Comparison of ENCODE assay signal across 8 cellular contexts in the genomic region with DNA sequence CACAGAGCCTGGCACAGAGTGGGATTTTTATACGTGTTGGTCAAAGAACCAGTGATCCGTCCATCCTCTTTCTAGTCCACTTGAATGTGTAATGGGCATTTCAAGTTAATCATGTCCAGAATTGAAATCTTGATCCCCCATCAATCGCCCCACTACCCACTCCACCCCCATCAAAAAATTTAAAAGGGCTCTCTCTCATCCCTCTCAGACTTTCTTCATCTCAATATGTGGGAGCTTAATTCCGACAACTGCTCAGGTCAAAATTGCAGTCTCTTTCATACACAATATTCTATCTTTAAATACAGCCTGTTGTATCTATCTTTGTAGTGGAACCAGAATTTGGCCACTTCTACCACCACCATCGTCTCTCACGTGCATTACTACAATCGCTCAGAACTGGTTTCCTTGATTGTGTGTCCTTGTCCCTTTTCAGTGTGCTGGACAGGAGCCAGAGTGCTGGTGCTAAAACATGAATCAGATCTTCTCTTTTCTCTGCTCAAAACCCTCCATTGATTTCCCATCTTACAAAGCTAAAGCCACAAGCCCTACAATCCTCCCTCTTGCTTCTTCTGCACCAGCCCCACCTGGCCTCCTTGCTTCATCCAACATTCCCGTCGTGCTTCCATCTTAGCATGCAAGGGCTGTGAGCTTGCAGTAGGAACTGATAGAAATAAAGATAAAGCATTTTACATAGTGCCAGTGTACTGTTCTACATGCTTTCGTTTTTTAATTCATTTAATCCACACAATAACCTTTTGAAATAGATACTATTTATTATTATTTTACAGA. TPM values are rescaled to one million over a fixed set of nuclear protein-coding genes. Genes with fewer than 3 reads are reported as not detected.
DNase-seq lines count a peak whose midpoint lies in the region; ATAC-seq, FAIRE-seq and TF ChIP-seq lines count a peak whose summit lies in the region.

No MANE protein-coding gene starts in this region.

- H3K56ac ChIP-seq in IMR-90 (ENCODE audit: extremely low read depth, insufficient read depth, low read length), result no peak overlapping the region

- H3K9me3 Mint-ChIP-seq in natural killer cell, result no peaks in the 10 kb centered on the region

- peaks cover 16 to 18% of the 10 kb centered on the region in 2 donors for H3K4me1 Mint-ChIP-seq in natural killer cell

- in situ Hi-C loops in IMR-90 (cut with MboI; ENCODE audit: low sequenced_read_pairs), result no loop called here
- in situ Hi-C loops in K562 (cut with MboI), result no loop called here

- CTCF ChIA-PET in IMR-90 (lab: Yijun Ruan, JAX), result interaction anchor here (1.1 to 1.3 kb wide), 3 partner anchors 9 to 82 kb away, joined by 3 to 5 read pairs (median 4); partner anchors contain the start of gene CCNI2
- CTCF ChIA-PET in K562 (lab: Yijun Ruan, JAX; ENCODE audit: low intra/inter-chr PET ratio), result no interaction called here

- peak overlapping the region; percentile 87 for H3K4me3 ChIP-seq in BE2C (ENCODE audit: low read depth, low read length)
- H3K4me3 ChIP-seq in IMR-90 (ENCODE audit: insufficient read depth, low read depth, low read length), result peak overlapping the region; percentile 84; the same call in 1 of the 2 replicates
- peak overlapping the region; percentile 84 for H3K4me3 ChIP-seq in K562

- H2BK20ac ChIP-seq in IMR-90 (ENCODE audit: low read depth, low read length), result no peak overlapping the region

- no peak overlapping the region for H3K18ac ChIP-seq in IMR-90 (ENCODE audit: low read depth, low read length)

- 90% methylated on average over 4 of the region's 10 CpGs; no CpG with 5 or more reads in 1 of the 2 experiments for WGBS in IMR-90 (ENCODE audit: extremely low coverage in 2 of 2, insufficient read length in 1 of 2), 2 experiments
- 19% methylated on average over 10 of the region's 10 CpGs for WGBS in K562 (ENCODE audit: insufficient coverage, low coverage, missing lambda C conversion rate)

- no peak overlapping the region for H2AK9ac ChIP-seq in IMR-90 (replicated peaks; ENCODE audit: low read depth, low read length, poor library complexity)

- H3K14ac ChIP-seq in IMR-90 (replicated peaks; ENCODE audit: low read depth, low read length), result 0 out of 2 replicates have a peak overlapping the region, but pooled peaks have one; percentile 31

- DNase-seq in BE2C, result no peak
- DNase-seq in IMR-90, result no peak
- peak in 1 of 4 experiments; percentile 23 for DNase-seq in K562 (ENCODE audit: extremely low read depth in 1 of 4, low spot score in 3 of 4)
- DNase-seq in natural killer cell, result no peak
- DNase-seq in NCI-H510A (lab: John Stamatoyannopoulos, UW), result no peak
- no peak for DNase-seq in stimulated activated CD4-positive, alpha-beta T cell treated with anti-CD3 and anti-CD28 coated beads, Interleukin-15, amount 100 ng/mL, for 24 hours
- DNase-seq in H4 (ENCODE audit: low spot score), result no peak

- H4K8ac ChIP-seq in IMR-90 (ENCODE audit: low read depth in 2 of 2, low read length in 2 of 2), result peak overlapping the region; percentile 61 to 86

- peak overlapping the region; percentile 83 to 90 for H3K27ac Mint-ChIP-seq in natural killer cell

- H3K4me3 Mint-ChIP-seq in natural killer cell, result peak overlapping the region; percentile 95

- H3K27me3 ChIP-seq in BE2C (no peaks in the 10 kb centered on the region), IMR-90 (ENCODE audit: control insufficient read depth, insufficient read depth, low read length) (no peaks in the 10 kb centered on the region; the same call in 1 of the 2 replicates), K562 (ENCODE audit: control insufficient read depth in 2 of 2, insufficient read depth in 2 of 2, low read length in 2 of 2) (no peaks in the 10 kb centered on the region)

- BruUV-seq in IMR-90 (replicated peaks; lab: Mats Ljungman, UMichigan), result no TSS peak
- BruUV-seq in K562 (replicated peaks; lab: Mats Ljungman, UMichigan), result no TSS peak

- no peaks in the 10 kb centered on the region for H4K20me1 ChIP-seq in IMR-90 (ENCODE audit: insufficient read depth, low read length)
- H4K20me1 ChIP-seq in K562 (replicated peaks; ENCODE audit: control insufficient read depth, insufficient read depth, low read length), result no peaks in the 10 kb centered on the region

- FAIRE-seq in K562 (lab: Jason Lieb, UNC), result no peak

- peaks cover 4% of the 10 kb centered on the region for H3K4me1 ChIP-seq in BE2C
- H3K4me1 ChIP-seq in IMR-90 (ENCODE audit: control insufficient read depth, insufficient read depth, low read length), result no peaks in the 10 kb centered on the region
- H3K4me1 ChIP-seq in K562 (replicated peaks in 1 of 2; ENCODE audit: control insufficient read depth in 2 of 2, insufficient read depth in 2 of 2, low read length in 2 of 2), result peaks cover 10 to 16% of the 10 kb centered on the region in 2 experiments; a peak in 4 of 5 replicates

- ATAC-seq in IMR-90 (ENCODE audit: low read depth) (no peak), K562 (no peak), natural killer cell (no peak), GM18517 (IDR thresholded peaks at IDR 0.05; ENCODE audit: unreplicated experiment) (no peak)

- H3K4me2 ChIP-seq in IMR-90 (ENCODE audit: low read depth, low read length) (peak overlapping the region; percentile 70; the same call in 1 of the 2 replicates), K562 (ENCODE audit: insufficient read depth, low read length) (peak overlapping the region; percentile 86)

- dilution Hi-C loops in IMR-90 (cut with HindIII; ENCODE audit: low sequenced_read_pairs, unreplicated experiment), result no loop called here

- H3K4ac ChIP-seq in IMR-90 (ENCODE audit: low read depth, low read length), result no peak overlapping the region

- no peak overlapping the region for H2BK15ac ChIP-seq in IMR-90 (ENCODE audit: low read depth, low read length)

- H2AFZ ChIP-seq in IMR-90 (replicated peaks; ENCODE audit: low read length, poor library complexity) (peak overlapping the region; percentile 96), K562 (ENCODE audit: low read depth, low read length) (peak overlapping the region; percentile 95)

- peaks cover 19 to 28% of the 10 kb centered on the region in 2 donors for H3K27me3 Mint-ChIP-seq in natural killer cell (ENCODE audit: low read depth in 2 of 2)

- TF ChIP-seq POLR2A in IMR-90 (IDR thresholded peaks at IDR 0.05; ENCODE audit: low read depth, low read length), result no peak
- TF ChIP-seq POLR2A in K562 (conservative IDR thresholded peaks at IDR 0.05), result no peak

- H3K27ac ChIP-seq in IMR-90 (ENCODE audit: insufficient read depth, low read length) (no peak overlapping the region), K562 (ENCODE audit: extremely low read depth, low read depth, low read length) (no peak overlapping the region; the same call in 2 of the 3 replicates)

- H3K36me3 ChIP-seq in BE2C, result no peaks in the 10 kb centered on the region
- H3K36me3 ChIP-seq in IMR-90 (ENCODE audit: control insufficient read depth, insufficient read depth, low read length), result peaks cover 2% of the 10 kb centered on the region; the same call in 1 of the 2 replicates
- no peaks in the 10 kb centered on the region for H3K36me3 ChIP-seq in K562 (ENCODE audit: control insufficient read depth, insufficient read depth, low read length)

- H4K5ac ChIP-seq in IMR-90 (ENCODE audit: low read depth, low read length), result peak overlapping the region; percentile 18; the same call in 1 of the 2 replicates

- H3K36me3 Mint-ChIP-seq in natural killer cell, result no peaks in the 10 kb centered on the region

- no peak overlapping the region for H2BK5ac ChIP-seq in IMR-90 (ENCODE audit: low read depth, low read length, poor library complexity, severe bottlenecking)

- no peak for TF ChIP-seq RAD21 in IMR-90 (IDR thresholded peaks at IDR 0.05; ENCODE audit: low read length)
- no peak for TF ChIP-seq RAD21 in K562 (CRISPR knock-in tag; conservative IDR thresholded peaks at IDR 0.05 in 1 of 2, IDR thresholded peaks at IDR 0.05 in 1 of 2)

- no peak overlapping the region; the same call in 1 of the 2 replicates for H4K91ac ChIP-seq in IMR-90 (ENCODE audit: insufficient read depth, low read depth, low read length)

- H3K9ac ChIP-seq in IMR-90 (ENCODE audit: low read depth, low read length), result peak overlapping the region; percentile 9; the same call in 1 of the 2 replicates
- peak overlapping the region in 1 of 2 experiments; percentile 43; a peak in 2 of 4 replicates for H3K9ac ChIP-seq in K562 (ENCODE audit: insufficient read depth in 1 of 2, low read depth in 2 of 2, low read length in 2 of 2)

- no peaks in the 10 kb centered on the region for H3K79me2 ChIP-seq in K562 (ENCODE audit: control insufficient read depth, insufficient read depth, low read length)

- intact Hi-C loops in IMR-90 (cut with micrococcal nuclease) (no loop called here), K562 (cut with micrococcal nuclease) (loop anchor here (5.0 kb wide), 1 partner anchor 76 kb away; no protein-coding TSS in a partner anchor), natural killer cell (cut with micrococcal nuclease) (no loop called here)

- TF ChIP-seq EP300 in K562 (IDR thresholded peaks at IDR 0.05; ENCODE audit: low read length), result no peak

- H3K9me1 ChIP-seq in IMR-90 (ENCODE audit: insufficient read depth, low read length) (0 out of 2 replicates have a peak, but pooled peaks cover 5% of the 10 kb centered on the region), K562 (ENCODE audit: control insufficient read depth, insufficient read depth, low read length) (no peaks in the 10 kb centered on the region)

- H3K23ac ChIP-seq in IMR-90 (ENCODE audit: low read depth, low read length), result no peak overlapping the region

- H2AK5ac ChIP-seq in IMR-90 (ENCODE audit: low read depth, low read length), result no peak overlapping the region

- TF ChIP-seq CTCF in BE2C (IDR thresholded peaks at IDR 0.05; ENCODE audit: low read depth, low read length) (no peak), IMR-90 (conservative IDR thresholded peaks at IDR 0.05; ENCODE audit: low read depth, low read length) (no peak), K562 (IDR thresholded peaks at IDR 0.05 in 2 of 3, conservative IDR thresholded peaks at IDR 0.05 in 1 of 3; ENCODE audit: insufficient read depth in 2 of 3, low read depth in 1 of 3, low read length in 3 of 3) (no peak), natural killer cell (IDR thresholded peaks at IDR 0.05) (no peak)

- H3K9me3 ChIP-seq in BE2C, result no peaks in the 10 kb centered on the region; the same call in 1 of the 2 replicates
- H3K9me3 ChIP-seq in IMR-90 (ENCODE audit: control insufficient read depth, insufficient read depth, low read length), result peaks cover 5% of the 10 kb centered on the region; the same call in 1 of the 2 replicates
- no peaks in the 10 kb centered on the region for H3K9me3 ChIP-seq in K562 (replicated peaks; ENCODE audit: control insufficient read depth, insufficient read depth, low read depth, low read length)

- H2BK120ac ChIP-seq in IMR-90 (ENCODE audit: low read depth, low read length), result no peak overlapping the region

- H3K79me1 ChIP-seq in IMR-90 (ENCODE audit: low read depth in 1 of 2, low read length in 2 of 2), result peaks cover 12 to 13% of the 10 kb centered on the region in 2 experiments; a peak in 3 of 4 replicates

- POLR2A ChIA-PET in IMR-90 (lab: Charles Lee; ENCODE audit: unreplicated experiment) (interaction anchor here (0.7 kb wide), 1 partner anchor 8 kb away, joined by 3 read pairs; no protein-coding TSS in a partner anchor), K562 (lab: Yijun Ruan, JAX) (interaction anchor here (0.6 to 2.7 kb wide), 13 partner anchors 9 to 91 kb away, joined by 3 to 20 read pairs (median 3); partner anchors contain the start of gene CCNI2)

RNA-seq across cellular contexts. Expression of gene KIF3A, which starts 0.8 kb away (rescaled TPM):
- 5.9 TPM for polyA plus RNA-seq in BE2C (2012; ENCODE audit: insufficient read depth, insufficient read length, low read depth)
- total RNA-seq in IMR-90 (2012; rRNA removed) (4.3 and 9.4 TPM in 2 replicates), K562 (2014; rRNA removed) (2.6 and 4.1 TPM in 2 replicates), K562 (2014; rRNA removed; fragmentation: Illumina TruSeq; extraction: Trizol) (7.2 and 8.3 TPM in 2 replicates), K562 (2015; rRNA removed; fragmentation: Illumina TruSeq; extraction: Trizol) (7.6 and 9.4 TPM in 2 replicates), K562 (2021) (5.1 and 7.1 TPM in 2 replicates), natural killer cell (10 to 100 TPM; 13.6 to 19.2 (median 18.6) TPM)
- polyA plus RNA-seq in IMR-90 (2012; rRNA removed) (3.4 and 4.5 TPM in 2 replicates), K562 (2011; rRNA removed) (3.5 and 5.3 TPM in 2 replicates), K562 (2014; fragmentation: Illumina TruSeq; extraction: Trizol) (4.5 and 6.0 TPM in 2 replicates), K562 (2014; fragmentation: Nextera tagmentation; extraction: Ambion mirVana) (1 to 10 TPM; 1.5 TPM), K562 (2014; rRNA removed) (5.4 and 7.8 TPM in 2 replicates)
- polyA plus RNA-seq in IMR-90 (2012; cell fraction: cytosol; rRNA removed), result 0.64 and 1.4 TPM in 2 replicates
- polyA plus RNA-seq in IMR-90 (2012; cell fraction: nucleus; rRNA removed; ENCODE audit: low replicate concordance), result 1.8 and 7.0 TPM in 2 replicates
- 4.8 and 16.7 TPM in 2 replicates for total RNA-seq in K562 (2011; cell fraction: chromatin; rRNA removed; ENCODE audit: low replicate concordance)
- 1.2 and 3.0 TPM in 2 replicates for total RNA-seq in K562 (2011; cell fraction: nucleolus; rRNA removed)
- total RNA-seq in K562 (2011; cell fraction: nucleoplasm; rRNA removed), result 2.9 and 6.9 TPM in 2 replicates
- polyA plus RNA-seq in K562 (2011; cell fraction: cytosol; rRNA removed), result 0.97 and 1.3 TPM in 2 replicates
- 2.2 and 2.6 TPM in 2 replicates for polyA plus RNA-seq in K562 (2011; cell fraction: nucleus; rRNA removed)
- polyA plus RNA-seq in K562 (2012), result 1.8 and 3.3 TPM in 2 replicates
- polyA minus RNA-seq in K562 (2011; rRNA and poly(A)+ RNA removed), result 9.3 and 10.6 TPM in 2 replicates
- 1.9 and 4.0 TPM in 2 replicates for polyA minus RNA-seq in K562 (2011; cell fraction: cytosol; rRNA and poly(A)+ RNA removed)
- 3.6 and 4.4 TPM in 2 replicates for polyA minus RNA-seq in K562 (2011; cell fraction: nucleus; rRNA and poly(A)+ RNA removed)
- total RNA-seq in H4 (2014; rRNA removed; shearing (Covaris generic)), result 4.8 and 7.1 TPM in 2 replicates

RNA-seq across cellular contexts. Expression of gene CCNI2, which starts 9.1 kb away (rescaled TPM):
- 3.1 TPM for polyA plus RNA-seq in BE2C (2012; ENCODE audit: insufficient read depth, insufficient read length, low read depth)
- total RNA-seq in IMR-90 (2012; rRNA removed) (not detected in 2 replicates), K562 (2014; rRNA removed) (0.05 TPM in 1 of 2 replicates, not detected in the other), K562 (2014; rRNA removed; fragmentation: Illumina TruSeq; extraction: Trizol) (not detected in 2 replicates), K562 (2015; rRNA removed; fragmentation: Illumina TruSeq; extraction: Trizol) (not detected in 2 replicates), K562 (2021) (0.18 TPM in 1 of 2 replicates, not detected in the other), natural killer cell (1 to 10 TPM in 1 of 3 donors, under 1 TPM in 1, not detected in 1; 0.23 to 1.5 TPM)
- polyA plus RNA-seq in IMR-90 (2012; rRNA removed) (not detected in 2 replicates), K562 (2011; rRNA removed) (0.05 and 0.06 TPM in 2 replicates), K562 (2014; fragmentation: Illumina TruSeq; extraction: Trizol) (0.06 TPM in 1 of 2 replicates, not detected in the other), K562 (2014; fragmentation: Nextera tagmentation; extraction: Ambion mirVana) (1 to 10 TPM; 1.6 to 1.7 TPM), K562 (2014; rRNA removed) (not detected in 2 replicates)
- 0.01 TPM in 1 of 2 replicates, not detected in the other for polyA plus RNA-seq in IMR-90 (2012; cell fraction: cytosol; rRNA removed)
- 0.05 TPM in 1 of 2 replicates, not detected in the other for polyA plus RNA-seq in IMR-90 (2012; cell fraction: nucleus; rRNA removed; ENCODE audit: low replicate concordance)
- total RNA-seq in K562 (2011; cell fraction: chromatin; rRNA removed; ENCODE audit: low replicate concordance), result not detected in 2 replicates
- not detected in 2 replicates for total RNA-seq in K562 (2011; cell fraction: nucleolus; rRNA removed)
- total RNA-seq in K562 (2011; cell fraction: nucleoplasm; rRNA removed), result 0.23 TPM in 1 of 2 replicates, not detected in the other
- 0.06 and 0.13 TPM in 2 replicates for polyA plus RNA-seq in K562 (2011; cell fraction: cytosol; rRNA removed)
- polyA plus RNA-seq in K562 (2011; cell fraction: nucleus; rRNA removed), result 0.36 and 1.1 TPM in 2 replicates
- polyA plus RNA-seq in K562 (2012), result 1.4 and 11.1 TPM in 2 replicates
- not detected in 2 replicates for polyA minus RNA-seq in K562 (2011; rRNA and poly(A)+ RNA removed)
- polyA minus RNA-seq in K562 (2011; cell fraction: cytosol; rRNA and poly(A)+ RNA removed), result not detected in 2 replicates
- polyA minus RNA-seq in K562 (2011; cell fraction: nucleus; rRNA and poly(A)+ RNA removed), result 0.54 TPM in 1 of 2 replicates, not detected in the other
- total RNA-seq in H4 (2014; rRNA removed; shearing (Covaris generic)), result not detected in 2 replicates

RNA-seq across cellular contexts. Expression of gene SEPTIN8, which starts 38.9 kb away (rescaled TPM):
- 34.7 TPM for polyA plus RNA-seq in BE2C (2012; ENCODE audit: insufficient read depth, insufficient read length, low read depth)
- total RNA-seq in IMR-90 (2012; rRNA removed), result 60.5 and 67.2 TPM in 2 replicates
- polyA plus RNA-seq in IMR-90 (2012; rRNA removed), result 54.7 and 56.2 TPM in 2 replicates
- 20.4 and 38.7 TPM in 2 replicates for polyA plus RNA-seq in IMR-90 (2012; cell fraction: cytosol; rRNA removed)
- polyA plus RNA-seq in IMR-90 (2012; cell fraction: nucleus; rRNA removed; ENCODE audit: low replicate concordance), result 131 and 144 TPM in 2 replicates
- total RNA-seq in K562 (2011; cell fraction: chromatin; rRNA removed; ENCODE audit: low replicate concordance), result 136 and 205 TPM in 2 replicates
- total RNA-seq in K562 (2011; cell fraction: nucleolus; rRNA removed), result 103 and 109 TPM in 2 replicates
- total RNA-seq in K562 (2011; cell fraction: nucleoplasm; rRNA removed), result 115 and 139 TPM in 2 replicates
- total RNA-seq in K562 (2014; rRNA removed), result 92.0 and 109 TPM in 2 replicates
- 68.2 and 79.3 TPM in 2 replicates for total RNA-seq in K562 (2014; rRNA removed; fragmentation: Illumina TruSeq; extraction: Trizol)
- 101 TPM in 2 replicates for total RNA-seq in K562 (2015; rRNA removed; fragmentation: Illumina TruSeq; extraction: Trizol)
- total RNA-seq in K562 (2021), result 131 and 137 TPM in 2 replicates
- 121 and 149 TPM in 2 replicates for polyA plus RNA-seq in K562 (2011; rRNA removed)
- 72.8 and 87.1 TPM in 2 replicates for polyA plus RNA-seq in K562 (2011; cell fraction: cytosol; rRNA removed)
- polyA plus RNA-seq in K562 (2011; cell fraction: nucleus; rRNA removed), result 578 and 627 TPM in 2 replicates
- polyA plus RNA-seq in K562 (2012), result 143 and 180 TPM in 2 replicates
- polyA plus RNA-seq in K562 (2014; fragmentation: Illumina TruSeq; extraction: Trizol), result 113 and 142 TPM in 2 replicates
- polyA plus RNA-seq in K562 (2014; fragmentation: Nextera tagmentation; extraction: Ambion mirVana), result 10 to 100 TPM; 19.3 to 21.0 TPM
- 129 and 143 TPM in 2 replicates for polyA plus RNA-seq in K562 (2014; rRNA removed)
- polyA minus RNA-seq in K562 (2011; rRNA and poly(A)+ RNA removed), result 67.6 and 68.1 TPM in 2 replicates
- 32.1 and 40.2 TPM in 2 replicates for polyA minus RNA-seq in K562 (2011; cell fraction: cytosol; rRNA and poly(A)+ RNA removed)
- 85.5 and 131 TPM in 2 replicates for polyA minus RNA-seq in K562 (2011; cell fraction: nucleus; rRNA and poly(A)+ RNA removed)
- total RNA-seq in natural killer cell, result 10 to 100 TPM in 1 of 3 donors, 1 to 10 TPM in 2; 5.2 to 17.0 (median 9.4) TPM
- total RNA-seq in H4 (2014; rRNA removed; shearing (Covaris generic)), result 30.3 and 33.7 TPM in 2 replicates
